In the genomic region with DNA sequence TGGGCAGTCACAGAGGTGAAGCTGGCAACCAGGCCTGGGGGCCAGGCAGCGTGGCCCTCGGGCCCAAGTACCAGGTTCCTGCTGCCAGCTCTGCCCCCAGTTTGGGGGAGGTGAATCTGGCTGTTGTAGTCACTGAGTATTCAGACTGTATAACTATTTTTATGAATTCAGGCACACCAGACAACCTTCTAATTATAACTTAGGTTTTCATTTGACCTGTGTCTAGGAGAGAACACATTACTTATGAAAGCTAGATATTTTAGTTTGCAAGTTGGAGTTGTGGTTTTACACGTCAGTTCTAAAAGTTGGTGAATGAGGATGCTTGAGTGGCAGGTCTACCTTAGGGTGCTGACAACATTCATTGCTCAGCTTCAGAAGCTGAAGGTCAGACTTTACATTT, we compare ENCODE assay signal across 12 cellular contexts.
DNase-seq lines count a peak whose midpoint lies in the region; ATAC-seq, FAIRE-seq and TF ChIP-seq lines count a peak whose summit lies in the region.
"Had no signal": no experiment of that assay in that cellular context is flagged by ENCODE, and none has a peak within 500 bp of the region (broad histone marks: within the 10 kb centered on the region; RNA-seq: fewer than 3 reads in every experiment).

No MANE protein-coding gene starts in this region.

- no peak overlapping the region for H3K9ac ChIP-seq in mammary epithelial cell (ENCODE audit: insufficient read depth, low read length)
- no peak overlapping the region for H3K9ac ChIP-seq in trophoblast cell (ENCODE audit: low read length)
- H3K9ac ChIP-seq in mesendoderm (ENCODE audit: low read length): no peak overlapping the region

- H4K8ac ChIP-seq in trophoblast cell (ENCODE audit: low read depth, low read length) (no peak overlapping the region), mesendoderm (ENCODE audit: low read depth, low read length) (no peak overlapping the region)

- H3K4me1 ChIP-seq in mammary epithelial cell (ENCODE audit: insufficient read depth, low read length) (peaks cover 9% of the 10 kb centered on the region), trophoblast cell (ENCODE audit: control insufficient read depth in 1 of 2, insufficient read depth in 2 of 2, low read length in 2 of 2) (peaks cover 3 to 9% of the 10 kb centered on the region in 2 experiments), small intestine (ENCODE audit: control insufficient read depth in 2 of 2, insufficient read depth in 1 of 2, low read depth in 1 of 2, low read length in 1 of 2) (peaks cover 0 to 7% of the 10 kb centered on the region in 2 donors), mesendoderm (ENCODE audit: control insufficient read depth, low read depth, low read length) (peaks cover 3% of the 10 kb centered on the region)

- H3K4me3 ChIP-seq in mammary epithelial cell (replicated peaks in 1 of 3; ENCODE audit: insufficient read depth in 1 of 3, low read depth in 2 of 3, low read length in 3 of 3): no peak overlapping the region
- H3K4me3 ChIP-seq in trophoblast cell (ENCODE audit: low read depth, low read length): no peak overlapping the region
- H3K4me3 ChIP-seq in small intestine (ENCODE audit: low read depth in 1 of 2, low read length in 2 of 2): no peak overlapping the region
- no peak overlapping the region for H3K4me3 ChIP-seq in mesendoderm (ENCODE audit: low read length)

- H3K27ac ChIP-seq in mammary epithelial cell (ENCODE audit: insufficient read depth, low read depth, low read length): no peak overlapping the region
- H3K27ac ChIP-seq in trophoblast cell (ENCODE audit: low read depth, low read length): no peak overlapping the region
- H3K27ac ChIP-seq in small intestine (ENCODE audit: low read depth in 1 of 2, low read length in 1 of 2): no peak overlapping the region
- no peak overlapping the region for H3K27ac ChIP-seq in mesendoderm (ENCODE audit: low read depth, low read length)

- H2AK5ac ChIP-seq in trophoblast cell (ENCODE audit: low read length) (no peak overlapping the region), mesendoderm (ENCODE audit: low read length) (no peak overlapping the region)

- no peak overlapping the region for H2BK15ac ChIP-seq in mesendoderm (replicated peaks; ENCODE audit: low read depth)

- H3K56ac ChIP-seq in mesendoderm (ENCODE audit: low read length): no peak overlapping the region

- H3K36me3 ChIP-seq in mammary epithelial cell (ENCODE audit: insufficient read depth, low read length): no peaks in the 10 kb centered on the region
- no peaks in the 10 kb centered on the region for H3K36me3 ChIP-seq in trophoblast cell (ENCODE audit: control insufficient read depth in 1 of 2, insufficient read depth in 2 of 2, low read length in 2 of 2)
- no peaks in the 10 kb centered on the region for H3K36me3 ChIP-seq in small intestine (ENCODE audit: control insufficient read depth in 2 of 2, insufficient read depth in 2 of 2, low read length in 2 of 2)
- no peaks in the 10 kb centered on the region for H3K36me3 ChIP-seq in mesendoderm (ENCODE audit: control insufficient read depth, insufficient read depth, low read length)

- TF ChIP-seq CTCF in MCF 10A (IDR thresholded peaks at IDR 0.05; ENCODE audit: unreplicated experiment) (no peak), mammary epithelial cell (conservative IDR thresholded peaks at IDR 0.05 in 1 of 2, IDR thresholded peaks at IDR 0.05 in 1 of 2; ENCODE audit: extremely low read depth in 1 of 2, insufficient read depth in 1 of 2, low read depth in 1 of 2, low read length in 2 of 2) (no peak)

- no peaks in the 10 kb centered on the region for H3K9me3 ChIP-seq in mammary epithelial cell (replicated peaks; ENCODE audit: insufficient read depth, low read length)
- H3K9me3 ChIP-seq in trophoblast cell (ENCODE audit: insufficient read depth, low read depth, low read length): peaks cover 1% of the 10 kb centered on the region
- no peaks in the 10 kb centered on the region for H3K9me3 ChIP-seq in small intestine (ENCODE audit: control insufficient read depth, low read depth)

- no peak overlapping the region for H2BK5ac ChIP-seq in trophoblast cell (ENCODE audit: low read depth, low read length, poor library complexity)
- no peak overlapping the region for H2BK5ac ChIP-seq in mesendoderm (ENCODE audit: low read length)

- 100% methylated on average over 3 of the region's 3 CpGs for WGBS in mammary epithelial cell (ENCODE audit: low coverage, missing lambda C conversion rate)
- WGBS in trophoblast cell (ENCODE audit: extremely low coverage, insufficient coverage, insufficient read length): no CpG with 5 or more reads among the region's 3 CpGs
- WGBS in small intestine, 3 donors: 75 to 85% (median 76%) methylated on average over 3 of the region's 3 CpGs
- WGBS in mesendoderm (ENCODE audit: extremely low coverage, insufficient coverage, low lambda C conversion rate): no CpG with 5 or more reads among the region's 3 CpGs

- peaks cover 11% of the 10 kb centered on the region for H3K4me1 Mint-ChIP-seq in MCF 10A (ENCODE audit: insufficient read depth, unreplicated experiment)

- H3K14ac ChIP-seq in trophoblast cell (ENCODE audit: low read length): no peak overlapping the region

- no peak overlapping the region for H3K4me3 Mint-ChIP-seq in MCF 10A (ENCODE audit: unreplicated experiment)
- H3K4me3 Mint-ChIP-seq: naive thymus-derived CD8-positive, alpha-beta T cell had no signal

- H4K12ac ChIP-seq in trophoblast cell (ENCODE audit: low read depth, low read length): no peak overlapping the region

- H3K23ac ChIP-seq in trophoblast cell (ENCODE audit: low read length) (no peak overlapping the region), mesendoderm (ENCODE audit: low read length) (no peak overlapping the region)

- no peaks in the 10 kb centered on the region for H3K79me1 ChIP-seq in trophoblast cell (ENCODE audit: low read length)
- H3K79me1 ChIP-seq in mesendoderm (ENCODE audit: low read length): peaks cover 12% of the 10 kb centered on the region

- in situ Hi-C loops in mammary epithelial cell (cut with MboI; ENCODE audit: low sequenced_read_pairs in 2 of 2): no loop called here

- H2BK120ac ChIP-seq in trophoblast cell (ENCODE audit: insufficient read depth, low read length, poor library complexity): no peak overlapping the region
- H2BK120ac ChIP-seq in mesendoderm (ENCODE audit: low read depth, low read length): no peak overlapping the region

- intact Hi-C loops in MCF 10A (cut with micrococcal nuclease): no loop called here
- intact Hi-C loops in mammary epithelial cell (cut with micrococcal nuclease): no loop called here

- BruUV-seq in MCF 10A (replicated peaks; lab: Mats Ljungman, UMichigan) (no TSS peak), mammary epithelial cell (replicated peaks; lab: Mats Ljungman, UMichigan) (no TSS peak)

- H3K4ac ChIP-seq in trophoblast cell (ENCODE audit: low read depth, low read length) (peak overlapping the region; percentile 77), mesendoderm (ENCODE audit: low read depth, low read length) (no peak overlapping the region)

- no peak overlapping the region for H4K91ac ChIP-seq in trophoblast cell (ENCODE audit: low read depth, low read length)

- peak overlapping the region; percentile 68 for H2BK12ac ChIP-seq in trophoblast cell (ENCODE audit: low read length)

- peaks cover 5% of the 10 kb centered on the region for H3K36me3 Mint-ChIP-seq in MCF 10A (ENCODE audit: insufficient read depth, unreplicated experiment)

- H3K27me3 Mint-ChIP-seq in MCF 10A (ENCODE audit: insufficient read depth, unreplicated experiment): no peaks in the 10 kb centered on the region
- H3K27me3 Mint-ChIP-seq: naive thymus-derived CD8-positive, alpha-beta T cell had no signal

- H2AFZ ChIP-seq in mammary epithelial cell (ENCODE audit: low read depth, low read length) (no peak overlapping the region), trophoblast cell (ENCODE audit: insufficient read depth, low read length, poor library complexity) (no peak overlapping the region)

- POLR2A ChIA-PET in MCF 10A (lab: Yijun Ruan, JAX): interaction anchor here (0.6 to 1.5 kb wide), 6 partner anchors 10 to 34 kb away, joined by 3 to 7 read pairs (median 4); no protein-coding TSS in a partner anchor

- H3K4me2 ChIP-seq in mammary epithelial cell (ENCODE audit: insufficient read depth, low read depth, low read length) (no peak overlapping the region), trophoblast cell (ENCODE audit: low read length) (no peak overlapping the region), mesendoderm (ENCODE audit: low read length) (no peak overlapping the region)

- dilution Hi-C loops in mammary epithelial cell (cut with HindIII; ENCODE audit: low sequenced_read_pairs): no loop called here

- peak overlapping the region; percentile 2 for H3K27ac Mint-ChIP-seq in MCF 10A (ENCODE audit: low read depth, unreplicated experiment)

- H4K20me1 ChIP-seq in mammary epithelial cell (ENCODE audit: insufficient read depth, low read length): no peaks in the 10 kb centered on the region

- ATAC-seq in GM21737 (IDR thresholded peaks at IDR 0.05; ENCODE audit: unreplicated experiment) (peak; percentile 62), HG03378 (IDR thresholded peaks at IDR 0.05; ENCODE audit: unreplicated experiment) (peak; percentile 71)
- ATAC-seq: naive thymus-derived CD8-positive, alpha-beta T cell had no signal

- H3K27me3 ChIP-seq in mammary epithelial cell (ENCODE audit: insufficient read depth, low read length) (no peaks in the 10 kb centered on the region), trophoblast cell (ENCODE audit: insufficient read depth, low read length) (no peaks in the 10 kb centered on the region), small intestine (ENCODE audit: control insufficient read depth in 2 of 2, insufficient read depth in 2 of 2, low read length in 2 of 2) (no peaks in the 10 kb centered on the region), mesendoderm (ENCODE audit: insufficient read depth, low read length, poor library complexity) (no peaks in the 10 kb centered on the region)

- H3K9me3 Mint-ChIP-seq in MCF 10A (ENCODE audit: unreplicated experiment): peaks cover 2% of the 10 kb centered on the region
- H3K9me3 Mint-ChIP-seq: naive thymus-derived CD8-positive, alpha-beta T cell had no signal

- CTCF ChIA-PET in MCF 10A (lab: Yijun Ruan, JAX): interaction anchor here (0.6 to 5.8 kb wide), 10 partner anchors 9 to 209 kb away, joined by 3 to 121 read pairs (median 4); no protein-coding TSS in a partner anchor
- CTCF ChIA-PET in mammary epithelial cell (lab: Charles Lee; ENCODE audit: low non-redundant PET): no interaction called here

- DNase-seq in MCF 10A (ENCODE audit: unreplicated experiment) (no peak), mammary epithelial cell (no peak), trophoblast cell (no peak), small intestine (no peak), HCEC 1CT (no peak), mesendoderm (no peak)
- DNase-seq: naive thymus-derived CD8-positive, alpha-beta T cell; NCI-H187; SHP77 treated with DMSO at 0.1 percent for 48 hours had no signal

- H4K5ac ChIP-seq in mesendoderm (ENCODE audit: low read length): no peak overlapping the region

- H3K18ac ChIP-seq in trophoblast cell (ENCODE audit: low read length): no peak overlapping the region
- H3K18ac ChIP-seq in mesendoderm (ENCODE audit: low read length): no peak overlapping the region

- H3K79me2 ChIP-seq in mammary epithelial cell (ENCODE audit: insufficient read depth, low read length): peaks cover 89% of the 10 kb centered on the region
- no peaks in the 10 kb centered on the region for H3K79me2 ChIP-seq in trophoblast cell (ENCODE audit: control insufficient read depth, insufficient read depth, low read length, poor library complexity)
- peaks cover 17% of the 10 kb centered on the region for H3K79me2 ChIP-seq in mesendoderm (ENCODE audit: control insufficient read depth, insufficient read depth, low read length)

- FAIRE-seq in small intestine (lab: Jason Lieb, UNC): no peak
- FAIRE-seq: endothelial cell of umbilical vein had no signal
